Comparison of ENCODE assay signal across 17 cellular contexts in genomic region chr7:16905300-16906044, GRCh38. TPM values are rescaled to one million over a fixed set of nuclear protein-coding genes. Genes with fewer than 3 reads are reported as not detected.
DNase-seq lines count a peak whose midpoint lies in the region; ATAC-seq, FAIRE-seq and TF ChIP-seq lines count a peak whose summit lies in the region.
"Had no signal": no experiment of that assay in that cellular context is flagged by ENCODE, and none has a peak within 500 bp of the region (broad histone marks: within the 10 kb centered on the region; RNA-seq: fewer than 3 reads in every experiment).

No MANE protein-coding gene starts in this region.

- H4K91ac ChIP-seq in neuronal stem cell (ENCODE audit: low read depth, low read length, poor library complexity), result no peak overlapping the region

- H2BK15ac ChIP-seq in neuronal stem cell (ENCODE audit: low read length), result no peak overlapping the region

- H3K9ac ChIP-seq in PC-3 (ENCODE audit: low read length) (no peak overlapping the region), endothelial cell of umbilical vein (replicated peaks; ENCODE audit: extremely low read depth, insufficient read depth, low read length) (no peak overlapping the region), neuronal stem cell (ENCODE audit: low read depth, low read length, poor library complexity) (no peak overlapping the region)

- H2AK5ac ChIP-seq in neuronal stem cell (ENCODE audit: low read depth, low read length), result no peak overlapping the region

- H2AFZ ChIP-seq in GM23338 (no peak overlapping the region), PC-3 (ENCODE audit: low read length) (no peak overlapping the region), endothelial cell of umbilical vein (ENCODE audit: low read depth, low read length) (no peak overlapping the region), neuronal stem cell (ENCODE audit: low read length) (peak overlapping the region; percentile 34)

- H3K79me2 ChIP-seq in GM23338 (replicated peaks; ENCODE audit: insufficient read depth) (no peaks in the 10 kb centered on the region), PC-3 (ENCODE audit: low read length) (no peaks in the 10 kb centered on the region), endothelial cell of umbilical vein (ENCODE audit: control insufficient read depth, insufficient read depth, low read length) (no peaks in the 10 kb centered on the region)

- no peak for TF ChIP-seq CTCF in GM23338 (conservative IDR thresholded peaks at IDR 0.05; ENCODE audit: low read depth in 2 of 2)
- no peak for TF ChIP-seq CTCF in PC-3 (conservative IDR thresholded peaks at IDR 0.05; ENCODE audit: low read depth, low read length)
- TF ChIP-seq CTCF in endothelial cell of umbilical vein (IDR thresholded peaks at IDR 0.05; ENCODE audit: extremely low read depth in 1 of 2, insufficient read depth in 1 of 2, low read depth in 1 of 2, low read length in 2 of 2), result no peak

- no peak for TF ChIP-seq POLR2A in endothelial cell of umbilical vein (IDR thresholded peaks at IDR 0.05; ENCODE audit: low read depth, low read length)

- H4K20me1 ChIP-seq in GM23338 (replicated peaks; ENCODE audit: insufficient read depth), result no peaks in the 10 kb centered on the region
- H4K20me1 ChIP-seq in PC-3 (ENCODE audit: low read length), result no peaks in the 10 kb centered on the region
- no peaks in the 10 kb centered on the region for H4K20me1 ChIP-seq in endothelial cell of umbilical vein (replicated peaks; ENCODE audit: control insufficient read depth, extremely low read depth, insufficient read depth, low read length)

- CTCF ChIA-PET in PC-3 (lab: Charles Lee) (no interaction called here), endothelial cell of umbilical vein (lab: Charles Lee) (interaction anchor here (1.4 to 2.2 kb wide), 2 partner anchors 11 to 13 kb away, joined by 4 to 9 read pairs; no protein-coding TSS in a partner anchor)

- BruUV-seq in PC-3 (replicated peaks; lab: Mats Ljungman, UMichigan) (no TSS peak), endothelial cell of umbilical vein (replicated peaks; lab: Mats Ljungman, UMichigan) (no TSS peak)

- H2BK120ac ChIP-seq in neuronal stem cell (ENCODE audit: low read depth, low read length), result no peak overlapping the region

- H4K8ac ChIP-seq in neuronal stem cell (ENCODE audit: low read depth, low read length), result no peak overlapping the region

- peak; percentile 68 for ATAC-seq in GM23338
- ATAC-seq in PC-3, result peak; percentile 92
- ATAC-seq in left ventricle myocardium superior, result no peak
- ATAC-seq in GM21529 (IDR thresholded peaks at IDR 0.05; ENCODE audit: unreplicated experiment), result no peak
- ATAC-seq: CD8-positive, alpha-beta T cell had no signal

- dilution Hi-C loops in endothelial cell of umbilical vein (cut with MboI; ENCODE audit: extremely low pct_ligation_motif_present, low sequenced_read_pairs), result no loop called here

- POLR2A ChIA-PET in PC-3 (lab: Charles Lee; ENCODE audit: unreplicated experiment) (no interaction called here), endothelial cell of umbilical vein (lab: Charles Lee) (no interaction called here)

- H3K4me2 ChIP-seq in GM23338 (peak overlapping the region; percentile 16; the same call in 1 of the 2 replicates), PC-3 (ENCODE audit: low read length) (peak overlapping the region; percentile 37), endothelial cell of umbilical vein (ENCODE audit: insufficient read depth, low read length) (no peak overlapping the region), neuronal stem cell (ENCODE audit: insufficient read depth, low read length, poor library complexity, severe bottlenecking) (no peak overlapping the region)

- no peak overlapping the region for H2BK5ac ChIP-seq in neuronal stem cell (ENCODE audit: low read length)

- H3K9me2 ChIP-seq in GM23338 (ENCODE audit: insufficient read depth) (no peaks in the 10 kb centered on the region), PC-3 (replicated peaks; ENCODE audit: low read length) (no peaks in the 10 kb centered on the region)

- H3K14ac ChIP-seq in neuronal stem cell (ENCODE audit: low read length), result no peak overlapping the region

- H3K27ac Mint-ChIP-seq in GM23338, result peak overlapping the region; percentile 58
- H3K27ac Mint-ChIP-seq: activated naive CD8-positive, alpha-beta T cell treated with anti-CD3 and anti-CD28 coated beads for 36 hours; CD8-positive, alpha-beta T cell had no signal

- H3K36me3 ChIP-seq in GM23338 (ENCODE audit: insufficient read depth) (no peaks in the 10 kb centered on the region), PC-3 (ENCODE audit: low read depth, low read length) (no peaks in the 10 kb centered on the region), endothelial cell of umbilical vein (ENCODE audit: control insufficient read depth in 2 of 2, extremely low read depth in 1 of 2, insufficient read depth in 2 of 2, low read length in 2 of 2) (no peaks in the 10 kb centered on the region), neuronal stem cell (replicated peaks in 1 of 2; ENCODE audit: control insufficient read depth in 2 of 2, insufficient read depth in 2 of 2, low read length in 2 of 2) (no peaks in the 10 kb centered on the region), small intestine (ENCODE audit: control insufficient read depth in 2 of 2, insufficient read depth in 2 of 2, low read length in 2 of 2) (no peaks in the 10 kb centered on the region)

- H3K4ac ChIP-seq in neuronal stem cell (ENCODE audit: low read length), result no peak overlapping the region

- H3K4me1 ChIP-seq in GM23338 (ENCODE audit: insufficient read depth) (peaks cover 16% of the 10 kb centered on the region), PC-3 (ENCODE audit: insufficient read depth, low read length) (peaks cover 10% of the 10 kb centered on the region; the same call in 1 of the 2 replicates), endothelial cell of umbilical vein (ENCODE audit: control insufficient read depth, extremely low read depth, insufficient read depth, low read length) (no peaks in the 10 kb centered on the region), neuronal stem cell (ENCODE audit: control insufficient read depth in 2 of 2, insufficient read depth in 1 of 2, low read depth in 1 of 2, low read length in 2 of 2) (peaks cover 3 to 12% of the 10 kb centered on the region in 2 donors), small intestine (ENCODE audit: control insufficient read depth in 2 of 2, insufficient read depth in 1 of 2, low read depth in 1 of 2, low read length in 1 of 2) (no peaks in the 10 kb centered on the region)

- H3K27ac ChIP-seq in GM23338 (ENCODE audit: low read depth), result no peak overlapping the region
- peak overlapping the region; percentile 49 for H3K27ac ChIP-seq in PC-3 (ENCODE audit: low read length)
- H3K27ac ChIP-seq in endothelial cell of umbilical vein (ENCODE audit: insufficient read depth, low read depth, low read length), result no peak overlapping the region
- H3K27ac ChIP-seq in neuronal stem cell (replicated peaks; ENCODE audit: low read length), result peak overlapping the region; percentile 0
- H3K27ac ChIP-seq in small intestine (ENCODE audit: low read depth in 1 of 2, low read length in 1 of 2), result no peak overlapping the region
- H3K27ac ChIP-seq: epithelial cell of prostate had no signal

- H3K4me3 Mint-ChIP-seq in GM23338, result peak overlapping the region; percentile 32; the same call in 1 of the 3 replicates
- H3K4me3 Mint-ChIP-seq: activated naive CD8-positive, alpha-beta T cell treated with anti-CD3 and anti-CD28 coated beads for 36 hours; CD8-positive, alpha-beta T cell had no signal

- H3F3A ChIP-seq in GM23338 (replicated peaks; ENCODE audit: low read depth) (no peaks in the 10 kb centered on the region), PC-3 (ENCODE audit: low read length, unreplicated experiment) (no peaks in the 10 kb centered on the region)

- peaks cover 1% of the 10 kb centered on the region for H3K27me3 Mint-ChIP-seq in GM23338 (ENCODE audit: insufficient read depth, low read depth, poor library complexity)
- H3K27me3 Mint-ChIP-seq: activated naive CD8-positive, alpha-beta T cell treated with anti-CD3 and anti-CD28 coated beads for 36 hours had no signal

- peaks cover 20% of the 10 kb centered on the region; the same call in 2 of the 3 replicates for H3K4me1 Mint-ChIP-seq in GM23338
- H3K4me1 Mint-ChIP-seq: activated naive CD8-positive, alpha-beta T cell treated with anti-CD3 and anti-CD28 coated beads for 36 hours had no signal

- H3K18ac ChIP-seq in neuronal stem cell (ENCODE audit: low read length), result no peak overlapping the region

- no peaks in the 10 kb centered on the region for H3K27me3 ChIP-seq in GM23338 (ENCODE audit: insufficient read depth)
- no peaks in the 10 kb centered on the region for H3K27me3 ChIP-seq in PC-3 (ENCODE audit: low read length)
- no peaks in the 10 kb centered on the region for H3K27me3 ChIP-seq in endothelial cell of umbilical vein (ENCODE audit: control insufficient read depth in 2 of 2, insufficient read depth in 2 of 2, low read length in 2 of 2)
- no peaks in the 10 kb centered on the region for H3K27me3 ChIP-seq in neuronal stem cell (ENCODE audit: control insufficient read depth in 3 of 3, insufficient read depth in 3 of 3, low read depth in 1 of 3, low read length in 3 of 3)
- no peaks in the 10 kb centered on the region for H3K27me3 ChIP-seq in small intestine (ENCODE audit: control insufficient read depth in 2 of 2, insufficient read depth in 2 of 2, low read length in 2 of 2)

- no peaks in the 10 kb centered on the region for H3K9me1 ChIP-seq in endothelial cell of umbilical vein (replicated peaks; ENCODE audit: control insufficient read depth, extremely low read depth, insufficient read depth, low read length)

- no peaks in the 10 kb centered on the region for H3K9me3 ChIP-seq in PC-3 (ENCODE audit: low read length)
- no peaks in the 10 kb centered on the region for H3K9me3 ChIP-seq in endothelial cell of umbilical vein (replicated peaks; ENCODE audit: control insufficient read depth, insufficient read depth, low read length)
- no peaks in the 10 kb centered on the region for H3K9me3 ChIP-seq in neuronal stem cell (replicated peaks in 1 of 2; ENCODE audit: control insufficient read depth in 2 of 2, insufficient read depth in 1 of 2, low read depth in 1 of 2, low read length in 2 of 2)
- no peaks in the 10 kb centered on the region for H3K9me3 ChIP-seq in small intestine (ENCODE audit: control insufficient read depth, low read depth)

- H3K23ac ChIP-seq in neuronal stem cell (ENCODE audit: low read depth, low read length, poor library complexity), result no peak overlapping the region

- no peaks in the 10 kb centered on the region for H3K9me3 Mint-ChIP-seq in GM23338
- H3K9me3 Mint-ChIP-seq: CD8-positive, alpha-beta T cell had no signal

- intact Hi-C loops in PC-3 (cut with micrococcal nuclease) (no loop called here), endothelial cell of umbilical vein (cut with micrococcal nuclease) (no loop called here), left ventricle myocardium superior (cut with micrococcal nuclease) (no loop called here)

- FAIRE-seq in endothelial cell of umbilical vein (lab: Jason Lieb, UNC), result no peak
- FAIRE-seq in small intestine (lab: Jason Lieb, UNC), result no peak

- no CpG with 5 or more reads among the region's 5 CpGs for WGBS in neuronal stem cell (ENCODE audit: extremely low coverage in 2 of 2, insufficient read length in 2 of 2, insufficient replicate concordance in 1 of 2), 2 donors
- WGBS in small intestine, 3 donors, result 56 to 64% (median 58%) methylated on average over 5 of the region's 5 CpGs

- H3K36me3 Mint-ChIP-seq in GM23338 (ENCODE audit: low read depth), result no peaks in the 10 kb centered on the region
- H3K36me3 Mint-ChIP-seq: activated naive CD8-positive, alpha-beta T cell treated with anti-CD3 and anti-CD28 coated beads for 36 hours; CD8-positive, alpha-beta T cell had no signal

- H3K79me1 ChIP-seq in neuronal stem cell (ENCODE audit: low read depth, low read length), result no peaks in the 10 kb centered on the region

- no peak overlapping the region for H3K4me3 ChIP-seq in GM23338
- H3K4me3 ChIP-seq in PC-3 (ENCODE audit: low read length), result no peak overlapping the region
- no peak overlapping the region for H3K4me3 ChIP-seq in endothelial cell of umbilical vein (replicated peaks in 1 of 3; ENCODE audit: insufficient read depth in 1 of 3, low read depth in 1 of 3, low read length in 3 of 3)
- no peak overlapping the region for H3K4me3 ChIP-seq in neuronal stem cell (ENCODE audit: low read length in 2 of 2)
- no peak overlapping the region for H3K4me3 ChIP-seq in small intestine (ENCODE audit: low read depth in 1 of 2, low read length in 2 of 2)

- no peak overlapping the region for H2BK12ac ChIP-seq in neuronal stem cell (ENCODE audit: low read length)

- DNase-seq in GM23338 (ENCODE audit: low spot score), result peak; percentile 52
- DNase-seq in PC-3, result peak; percentile 68
- peak; percentile 37 for DNase-seq in endothelial cell of umbilical vein (ENCODE audit: low read depth, low spot score)
- DNase-seq in neuronal stem cell (ENCODE audit: low spot score), result no peak
- DNase-seq in small intestine, result no peak
- no peak for DNase-seq in left ventricle myocardium superior
- DNase-seq in activated CD4-positive, CD25-positive, alpha-beta regulatory T cell (lab: John Stamatoyannopoulos, UW), result no peak
- DNase-seq: activated naive CD8-positive, alpha-beta T cell treated with anti-CD3 and anti-CD28 coated beads for 36 hours; CD8-positive, alpha-beta T cell; islet precursor cell; NCI-H1105 treated with DMSO at 0.1 percent for 48 hours; substantia nigra had no signal

RNA-seq across cellular contexts. Expression of gene AGR3, which starts 23.7 kb away (rescaled TPM):
- total RNA-seq in GM23338 (2014; rRNA removed; shearing (Covaris generic)), result not detected in 2 replicates
- polyA plus RNA-seq in GM23338 (2016; fragmentation: Nextera tagmentation; extraction: Ambion mirVana), result not detected in 2 replicates
- total RNA-seq in PC-3 (2014; rRNA removed), result not detected in 2 replicates
- total RNA-seq in endothelial cell of umbilical vein, result not detected in 2 replicates
- not detected in 2 replicates for polyA plus RNA-seq in endothelial cell of umbilical vein
- not detected in 2 replicates for polyA plus RNA-seq in endothelial cell of umbilical vein (2011; cell fraction: cytosol; rRNA removed)
- polyA plus RNA-seq in endothelial cell of umbilical vein (2011; cell fraction: nucleus; rRNA removed), result not detected in 2 replicates
- not detected in 2 replicates for polyA plus RNA-seq in endothelial cell of umbilical vein (2012)
- not detected in 2 replicates for polyA minus RNA-seq in endothelial cell of umbilical vein
- not detected for polyA minus RNA-seq in endothelial cell of umbilical vein (2011; cell fraction: cytosol; rRNA and poly(A)+ RNA removed)
- not detected in 2 replicates for polyA minus RNA-seq in endothelial cell of umbilical vein (2011; cell fraction: nucleus; rRNA and poly(A)+ RNA removed)
- polyA plus RNA-seq in neuronal stem cell (2013, experiment 1 of 2), result not detected
- polyA plus RNA-seq in neuronal stem cell (2013, experiment 2 of 2), result not detected
- 100 to 1,000 TPM; 215 to 509 (median 251) TPM for polyA plus RNA-seq in small intestine
- not detected for total RNA-seq in left ventricle myocardium superior
- total RNA-seq: activated CD8-positive, alpha-beta memory T cell treated with anti-CD3 and anti-CD28 coated beads for 36 hours; activated naive CD8-positive, alpha-beta T cell treated with anti-CD3 and anti-CD28 coated beads for 36 hours; CD8-positive, alpha-beta T cell; osteoblast; T-helper 2 cell treated with Interferon-gamma antibody and Interleukin-4, amounts not matched to agents 100 ng/mL and 5 ng/mL, for 36 hours had no signal

Comparison
In these comparisons a context has a peak if more than half of its experiments do, and no peak if none do; other contexts are left out.
1. ATAC-seq: peak in GM23338 (single experiment) and PC-3 (single experiment); none in left ventricle myocardium superior (single experiment) and GM21529 (single experiment).
2. DNase-seq: peak in GM23338 (single experiment), PC-3 (single experiment) and endothelial cell of umbilical vein (single experiment); none in neuronal stem cell (single experiment), small intestine (single experiment), left ventricle myocardium superior (single experiment) and activated CD4-positive, CD25-positive, alpha-beta regulatory T cell (0 of 4).
3. H3K27ac ChIP-seq: peak in PC-3 (single experiment) and neuronal stem cell (single experiment); none in GM23338 (single experiment), endothelial cell of umbilical vein (single experiment) and small intestine (0 of 2).
4. H3K4me2 ChIP-seq: peak in GM23338 (single experiment) and PC-3 (single experiment); none in endothelial cell of umbilical vein (single experiment) and neuronal stem cell (single experiment).